In genomic region chr9:33942471-33943083, GRCh38 we compare ENCODE assay signal across 1 cellular context.
TF ChIP-seq lines count a peak whose summit lies in the region.

No MANE protein-coding gene starts in this region.

TF ChIP-seq in HCT116, 20 proteins besides CTCF, POLR2A, EP300 and RAD21 (continued from another document):
- TF ChIP-seq ZBTB33 (IDR thresholded peaks at IDR 0.05; ENCODE audit: extremely low read depth, insufficient replicate concordance, low read length) (no peak), POLR2AphosphoS5 (IDR thresholded peaks at IDR 0.05; ENCODE audit: low read depth, low read length) (no peak), SP1 (IDR thresholded peaks at IDR 0.05; ENCODE audit: low read depth) (no peak), SRF (IDR thresholded peaks at IDR 0.05; ENCODE audit: low read depth) (no peak)
